Comparison of ENCODE assay signal across 18 cellular contexts in the genomic region with DNA sequence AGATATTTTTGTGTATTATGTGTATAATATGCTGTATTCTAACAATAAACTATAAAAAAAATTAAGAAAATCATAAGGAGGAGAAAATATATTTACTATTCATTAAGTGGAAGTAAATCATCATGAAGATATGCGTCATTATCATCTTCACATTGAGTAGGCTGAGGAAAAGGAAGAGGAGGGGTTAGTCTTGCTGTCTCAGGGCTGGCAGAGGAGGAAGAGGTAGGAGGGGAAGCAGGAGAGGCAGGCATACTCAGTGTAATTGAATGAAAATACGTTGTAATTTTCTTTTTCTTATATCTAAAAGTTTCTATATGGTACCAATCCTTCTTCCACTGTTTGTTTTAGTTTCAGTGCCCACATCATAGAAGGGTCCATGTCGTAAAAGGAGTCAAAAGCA. TPM values are rescaled to one million over a fixed set of nuclear protein-coding genes. Genes with fewer than 3 reads are reported as not detected.
DNase-seq lines count a peak whose midpoint lies in the region; TF ChIP-seq lines count a peak whose summit lies in the region.
"Had no signal": no experiment of that assay in that cellular context is flagged by ENCODE, and none has a peak within 500 bp of the region (broad histone marks: within the 10 kb centered on the region; RNA-seq: fewer than 3 reads in every experiment).

No MANE protein-coding gene starts in this region.

- H3K27me3 ChIP-seq in H9 (ENCODE audit: insufficient read depth, low read length): no peaks in the 10 kb centered on the region

- no peaks in the 10 kb centered on the region for H3K36me3 Mint-ChIP-seq in activated CD4-positive, alpha-beta T cell treated with anti-CD3 and anti-CD28 coated beads, Interleukin-2, amount 10 ng/mL, durations not matched to agents 24 days and 14 days (ENCODE audit: low read depth)
- H3K36me3 Mint-ChIP-seq in H9 (ENCODE audit: insufficient read depth in 1 of 3, low read depth in 3 of 3): no peaks in the 10 kb centered on the region; a peak in 2 of 7 replicates
- H3K36me3 Mint-ChIP-seq: CD4-positive, alpha-beta memory T cell had no signal

- H3K27me3 Mint-ChIP-seq in activated CD4-positive, alpha-beta T cell treated with anti-CD3 and anti-CD28 coated beads, Interleukin-2, amount 10 ng/mL, durations not matched to agents 24 days and 14 days: peaks cover 12% of the 10 kb centered on the region
- peaks cover 6% of the 10 kb centered on the region for H3K27me3 Mint-ChIP-seq in H9 (ENCODE audit: low read depth)

- intact Hi-C loops in activated CD4-positive, alpha-beta T cell treated with anti-CD3 and anti-CD28 coated beads, Interleukin-2, amount 10 ng/mL, durations not matched to agents 24 days and 14 days (cut with micrococcal nuclease): no loop called here

- peaks cover 2% of the 10 kb centered on the region for H3K4me1 Mint-ChIP-seq in activated CD4-positive, alpha-beta T cell treated with anti-CD3 and anti-CD28 coated beads, Interleukin-2, amount 10 ng/mL, durations not matched to agents 24 days and 14 days
- no peaks in the 10 kb centered on the region for H3K4me1 Mint-ChIP-seq in H9

- H3K4me2 ChIP-seq in H9 (ENCODE audit: insufficient read depth, insufficient read length, low read length): no peak overlapping the region

- H3K4ac ChIP-seq in H9 (ENCODE audit: low read depth, low read length): no peak overlapping the region

- no peak overlapping the region for H2BK5ac ChIP-seq in H9 (ENCODE audit: insufficient read length, low read length)

- no peak overlapping the region for H2BK20ac ChIP-seq in H9 (ENCODE audit: low read depth, low read length, poor library complexity, severe bottlenecking)

- TF ChIP-seq CTCF in H9 (conservative IDR thresholded peaks at IDR 0.05): no peak

- no CpG with 5 or more reads among the region's 3 CpGs for WGBS in H9 (ENCODE audit: extremely low coverage, insufficient read length, low lambda C conversion rate)

- H3K23ac ChIP-seq in H9 (ENCODE audit: insufficient read length, low read depth, low read length): no peak overlapping the region

- no peaks in the 10 kb centered on the region for H3K79me2 ChIP-seq in H9 (ENCODE audit: insufficient read depth, low read length)

- H3K27ac Mint-ChIP-seq in activated CD4-positive, alpha-beta T cell treated with anti-CD3 and anti-CD28 coated beads, Interleukin-2, amount 10 ng/mL, durations not matched to agents 24 days and 14 days: no peak overlapping the region
- H3K27ac Mint-ChIP-seq in H9: no peak overlapping the region

- no peak overlapping the region for H2BK120ac ChIP-seq in H9 (ENCODE audit: low read depth, low read length, poor library complexity, severe bottlenecking)

- H3K9ac ChIP-seq in H9 (ENCODE audit: extremely low read depth, insufficient read length, low read length): no peak overlapping the region

- H2BK15ac ChIP-seq in H9 (ENCODE audit: low read depth, low read length): no peak overlapping the region

- H4K8ac ChIP-seq in H9 (replicated peaks; ENCODE audit: insufficient read length, low read depth, low read length): no peak overlapping the region

- no peaks in the 10 kb centered on the region for H3K23me2 ChIP-seq in H9 (ENCODE audit: insufficient read length, low read depth, low read length, poor library complexity, severe bottlenecking)

- H4K20me1 ChIP-seq in H9 (ENCODE audit: control insufficient read depth, insufficient read depth, insufficient read length): no peaks in the 10 kb centered on the region

- H2AK5ac ChIP-seq in H9 (ENCODE audit: insufficient read length, low read length): no peak overlapping the region

- H3K9me3 ChIP-seq in H9 (ENCODE audit: control insufficient read depth, low read depth, low read length): peaks cover 22% of the 10 kb centered on the region
- H3K9me3 ChIP-seq: HAP-1 had no signal

- H3K4me3 Mint-ChIP-seq in activated CD4-positive, alpha-beta T cell treated with anti-CD3 and anti-CD28 coated beads, Interleukin-2, amount 10 ng/mL, durations not matched to agents 24 days and 14 days: no peak overlapping the region
- no peak overlapping the region for H3K4me3 Mint-ChIP-seq in H9
- H3K4me3 Mint-ChIP-seq: CD4-positive, alpha-beta memory T cell had no signal

- DNase-seq in activated CD4-positive, alpha-beta T cell treated with anti-CD3 and anti-CD28 coated beads, Interleukin-2, amount 10 ng/mL, durations not matched to agents 24 days and 14 days: peak; percentile 1
- no peak for DNase-seq in activated CD4-positive, alpha-beta T cell treated with anti-CD3 and anti-CD28 coated beads, Interleukin-2, amount 50 U/mL, for 4 hours
- DNase-seq in CD1c-positive myeloid dendritic cell (ENCODE audit: extremely low spot score): peak; percentile 17
- DNase-seq in NCI-H69 (lab: John Stamatoyannopoulos, UW): peak; percentile 1
- DNase-seq in T-helper 2 cell: no peak
- no peak for DNase-seq in H9
- DNase-seq: ACHN; AML-193; CD4-positive, alpha-beta memory T cell; DMS153; DMS79; GF-D8 had no signal

- H3K18ac ChIP-seq in H9 (ENCODE audit: insufficient read length, low read depth, low read length): no peak overlapping the region

- H3K4me1 ChIP-seq in H9 (ENCODE audit: insufficient read depth, low read length): no peaks in the 10 kb centered on the region
- H3K4me1 ChIP-seq: HAP-1 had no signal

- no peak overlapping the region for H4K91ac ChIP-seq in H9 (ENCODE audit: insufficient read length, low read depth, low read length)

- no peak overlapping the region for H3K14ac ChIP-seq in H9 (ENCODE audit: insufficient read depth, low read length)

- no peak overlapping the region for H2AFZ ChIP-seq in H9 (ENCODE audit: low read length)

- no peak overlapping the region for H4K5ac ChIP-seq in H9 (ENCODE audit: insufficient read length, low read depth, low read length)

- no peaks in the 10 kb centered on the region for H3K79me1 ChIP-seq in H9 (ENCODE audit: insufficient read depth, low read depth, low read length, poor library complexity, severe bottlenecking)

- H3K56ac ChIP-seq in H9 (ENCODE audit: insufficient read length, low read depth, low read length): no peak overlapping the region

- H3T11ph ChIP-seq in H9 (ENCODE audit: low read length): no peak overlapping the region

- H2BK12ac ChIP-seq in H9 (ENCODE audit: insufficient read length, low read depth, low read length): no peak overlapping the region

- H3K27ac ChIP-seq in H9 (ENCODE audit: insufficient read length, low read depth, low read length): no peak overlapping the region
- H3K27ac ChIP-seq: C4-2B had no signal

- no peaks in the 10 kb centered on the region for H3K9me3 Mint-ChIP-seq in activated CD4-positive, alpha-beta T cell treated with anti-CD3 and anti-CD28 coated beads, Interleukin-2, amount 10 ng/mL, durations not matched to agents 24 days and 14 days
- peaks cover 60 to 67% of the 10 kb centered on the region in 2 experiments for H3K9me3 Mint-ChIP-seq in H9

RNA-seq across cellular contexts. Expression of gene TMEM185A, which starts 9.8 kb away (rescaled TPM):
- 16.4 and 18.2 TPM in 2 replicates for total RNA-seq in activated CD4-positive, alpha-beta T cell treated with anti-CD3 and anti-CD28 coated beads, Interleukin-2, amount 10 ng/mL, durations not matched to agents 24 days and 14 days
- total RNA-seq in H9 (2021): 22.7 and 23.6 TPM in 2 replicates

RNA-seq across cellular contexts. Expression of gene HSFX2, which starts 46.3 kb away (rescaled TPM):
- 0.28 TPM in 1 of 2 replicates, not detected in the other for total RNA-seq in activated CD4-positive, alpha-beta T cell treated with anti-CD3 and anti-CD28 coated beads, Interleukin-2, amount 10 ng/mL, durations not matched to agents 24 days and 14 days
- total RNA-seq in H9 (2021): not detected in 2 replicates
- total RNA-seq: A172, Daoy, H1, HT-29 had no signal

RNA-seq across cellular contexts. Expression of gene MAGEA9B, which starts 54.2 kb away (rescaled TPM):
- not detected in 2 replicates for total RNA-seq in activated CD4-positive, alpha-beta T cell treated with anti-CD3 and anti-CD28 coated beads, Interleukin-2, amount 10 ng/mL, durations not matched to agents 24 days and 14 days
- total RNA-seq in H9 (2021): 0.31 TPM in 1 of 2 replicates, not detected in the other
- total RNA-seq: A172; CD4-positive, alpha-beta memory T cell; H1; HT-29 had no signal

Comparison
In these comparisons a context has a peak if more than half of its experiments do, and no peak if none do; other contexts are left out.
1. DNase-seq: peak in activated CD4-positive, alpha-beta T cell treated with anti-CD3 and anti-CD28 coated beads, Interleukin-2, amount 10 ng/mL, durations not matched to agents 24 days and 14 days (single experiment), CD1c-positive myeloid dendritic cell (single experiment) and NCI-H69 (single experiment); none in activated CD4-positive, alpha-beta T cell treated with anti-CD3 and anti-CD28 coated beads, Interleukin-2, amount 50 U/mL, for 4 hours (0 of 2), T-helper 2 cell (0 of 5) and H9 (single experiment).